In the genomic region with DNA sequence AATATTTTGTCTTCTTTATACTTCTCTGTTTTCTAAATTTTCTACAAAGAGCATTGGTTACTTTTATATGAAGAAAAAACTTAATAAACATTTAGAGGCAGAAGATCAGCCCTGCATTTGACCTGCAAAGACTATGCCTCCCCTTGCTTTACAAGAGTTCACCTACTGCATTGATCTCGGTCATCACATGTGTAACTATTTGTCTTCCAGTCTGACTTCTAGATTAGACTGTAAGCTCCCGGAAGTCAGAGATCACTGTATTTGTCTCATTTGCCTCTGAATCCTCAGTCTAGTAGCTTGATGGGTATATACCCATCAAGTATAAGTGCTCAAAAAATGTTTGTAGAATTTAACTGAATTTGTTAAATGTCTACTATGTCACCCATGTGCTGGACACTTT, we compare ENCODE assay signal across 7 cellular contexts. TPM values are rescaled to one million over a fixed set of nuclear protein-coding genes. Genes with fewer than 3 reads are reported as not detected.
A peak's percentile ranks its signal among the peaks of the same experiment; 100 is the strongest.
DNase-seq lines count a peak whose midpoint lies in the region; ATAC-seq, FAIRE-seq and TF ChIP-seq lines count a peak whose summit lies in the region.
"Not testable (repeated sequence)": the region's sequence is repeated elsewhere in the genome, so short reads cannot be mapped to it uniquely, and the experiment has no call there.

No MANE protein-coding gene starts in this region.

- H3K79me2 ChIP-seq in DOHH2 (ENCODE audit: control insufficient read depth, low read length), result peaks cover 85% of the 10 kb centered on the region
- H3K79me2 ChIP-seq in Karpas-422 (ENCODE audit: low read length), result peaks cover 61% of the 10 kb centered on the region
- H3K79me2 ChIP-seq in astrocyte (ENCODE audit: insufficient read depth, low read length), result not testable (repeated sequence)

- not testable (repeated sequence) for H3K9me2 ChIP-seq in DOHH2 (replicated peaks; ENCODE audit: control insufficient read depth, low read length); Karpas-422 (replicated peaks; ENCODE audit: insufficient read depth, low read length)

- H3K27ac ChIP-seq in DOHH2 (ENCODE audit: low read depth, low read length) (peak overlapping the region; percentile 96), Karpas-422 (ENCODE audit: low read length) (peak overlapping the region; percentile 70)
- H3K27ac ChIP-seq in astrocyte (ENCODE audit: low read depth, low read length), result not testable (repeated sequence)

- FAIRE-seq in astrocyte (lab: Jason Lieb, UNC), result peak; percentile 29

- H4K20me1 ChIP-seq in DOHH2 (ENCODE audit: control insufficient read depth, insufficient read depth, low read depth, low read length); Karpas-422 (ENCODE audit: insufficient read depth, low read depth, low read length); astrocyte (ENCODE audit: insufficient read depth, low read length): not testable (repeated sequence)

- peaks cover 47% of the 10 kb centered on the region for H3F3A ChIP-seq in DOHH2 (ENCODE audit: control insufficient read depth, insufficient read depth)

- ATAC-seq in T-helper 17 cell; memory B cell (ENCODE audit: low read depth); stimulated activated memory B cell treated with anti-CD40 and anti-IgM and Interleukin-4, amounts not matched to agents 10 μg/mL and 1 μg/mL and 100 μg/mL, for 72 hours: not testable (repeated sequence)

- H3K27ac Mint-ChIP-seq in T-helper 17 cell (peak overlapping the region; percentile 39), immature natural killer cell (peak overlapping the region; percentile 76 to 100 (median 96)), memory B cell (peak overlapping the region; percentile 68)
- not testable (repeated sequence) for H3K27ac Mint-ChIP-seq in astrocyte (ENCODE audit: unreplicated experiment)
- peak overlapping the region; percentile 39 for H3K27ac Mint-ChIP-seq in stimulated activated memory B cell treated with anti-CD40 and anti-IgM and Interleukin-4, amounts not matched to agents 10 μg/mL and 1 μg/mL and 100 μg/mL, for 72 hours

- not testable (repeated sequence) for H3K27me3 Mint-ChIP-seq in T-helper 17 cell; astrocyte (ENCODE audit: low read depth, unreplicated experiment); memory B cell; stimulated activated memory B cell treated with anti-CD40 and anti-IgM and Interleukin-4, amounts not matched to agents 10 μg/mL and 1 μg/mL and 100 μg/mL, for 72 hours
- H3K27me3 Mint-ChIP-seq in immature natural killer cell (ENCODE audit: low read depth in 3 of 3), result peaks cover 2 to 25% (median 5%) of the 10 kb centered on the region in 3 donors

- H3K27me3 ChIP-seq in DOHH2 (ENCODE audit: control insufficient read depth, low read length); Karpas-422 (ENCODE audit: low read length); astrocyte (ENCODE audit: insufficient read depth, low read length): not testable (repeated sequence)

- peaks cover 98% of the 10 kb centered on the region for H3K4me1 ChIP-seq in DOHH2 (ENCODE audit: control insufficient read depth, low read length)
- H3K4me1 ChIP-seq in Karpas-422 (ENCODE audit: low read length), result peaks cover 36% of the 10 kb centered on the region
- not testable (repeated sequence) for H3K4me1 ChIP-seq in astrocyte (ENCODE audit: insufficient read depth, low read length)

- H2AFZ ChIP-seq in Karpas-422 (ENCODE audit: low read length); astrocyte (ENCODE audit: low read depth, low read length): not testable (repeated sequence)

- peaks cover 39% of the 10 kb centered on the region for H3K36me3 ChIP-seq in DOHH2 (ENCODE audit: control insufficient read depth, low read length)
- peaks cover 11% of the 10 kb centered on the region; the same call in 1 of the 2 replicates for H3K36me3 ChIP-seq in Karpas-422 (ENCODE audit: insufficient read depth, low read length)
- not testable (repeated sequence) for H3K36me3 ChIP-seq in astrocyte (ENCODE audit: insufficient read depth, low read length)

- not testable (repeated sequence) for DNase-seq in Karpas-422; T-helper 17 cell; astrocyte (ENCODE audit: low read depth); immature natural killer cell; memory B cell (ENCODE audit: low spot score in 2 of 2)

- not testable (repeated sequence) for H3K36me3 Mint-ChIP-seq in T-helper 17 cell (ENCODE audit: low read depth); astrocyte (ENCODE audit: low read depth, unreplicated experiment)
- H3K36me3 Mint-ChIP-seq in immature natural killer cell (peaks cover 5 to 35% (median 8%) of the 10 kb centered on the region in 3 donors), memory B cell (peaks cover 11% of the 10 kb centered on the region)
- H3K36me3 Mint-ChIP-seq in stimulated activated memory B cell treated with anti-CD40 and anti-IgM and Interleukin-4, amounts not matched to agents 10 μg/mL and 1 μg/mL and 100 μg/mL, for 72 hours, result peaks cover 44% of the 10 kb centered on the region

- H3K4me3 Mint-ChIP-seq in T-helper 17 cell; astrocyte (ENCODE audit: unreplicated experiment); memory B cell; stimulated activated memory B cell treated with anti-CD40 and anti-IgM and Interleukin-4, amounts not matched to agents 10 μg/mL and 1 μg/mL and 100 μg/mL, for 72 hours: not testable (repeated sequence)
- H3K4me3 Mint-ChIP-seq in immature natural killer cell, result peak overlapping the region in 3 of 5 donors; percentile 88 to 100 (median 92)

- TF ChIP-seq CTCF in DOHH2 (IDR thresholded peaks at IDR 0.05; ENCODE audit: low read depth, low read length, poor library complexity, severe bottlenecking); astrocyte (IDR thresholded peaks at IDR 0.05; ENCODE audit: insufficient read depth, low read depth, low read length): not testable (repeated sequence)

- H3K4me2 ChIP-seq in DOHH2 (ENCODE audit: low read length), result peak overlapping the region; percentile 90
- H3K4me2 ChIP-seq in Karpas-422 (ENCODE audit: low read depth, low read length, poor library complexity, severe bottlenecking); astrocyte (ENCODE audit: low read length): not testable (repeated sequence)

- H3K9ac ChIP-seq in Karpas-422 (ENCODE audit: low read length); astrocyte (ENCODE audit: low read length): not testable (repeated sequence)

- not testable (repeated sequence) for H3K9me3 ChIP-seq in DOHH2 (ENCODE audit: control insufficient read depth, insufficient read depth, low read length); Karpas-422 (ENCODE audit: low read length); T-helper 17 cell (ENCODE audit: control insufficient read depth, low read length, poor library complexity, severe bottlenecking); astrocyte (ENCODE audit: insufficient read depth, low read depth, low read length)

- H3K9me3 Mint-ChIP-seq in astrocyte (ENCODE audit: unreplicated experiment); immature natural killer cell; memory B cell; stimulated activated memory B cell treated with anti-CD40 and anti-IgM and Interleukin-4, amounts not matched to agents 10 μg/mL and 1 μg/mL and 100 μg/mL, for 72 hours: not testable (repeated sequence)

- peak overlapping the region; percentile 75 for H3K4me3 ChIP-seq in DOHH2 (ENCODE audit: low read length)
- H3K4me3 ChIP-seq in Karpas-422 (ENCODE audit: low read length); astrocyte (ENCODE audit: insufficient read depth, low read depth, low read length): not testable (repeated sequence)

- H3K4me1 Mint-ChIP-seq in T-helper 17 cell, result peaks cover 20% of the 10 kb centered on the region
- H3K4me1 Mint-ChIP-seq in astrocyte (ENCODE audit: low read depth, unreplicated experiment), result not testable (repeated sequence)
- H3K4me1 Mint-ChIP-seq in immature natural killer cell, result peaks cover 61 to 79% of the 10 kb centered on the region in 2 donors
- peaks cover 19% of the 10 kb centered on the region for H3K4me1 Mint-ChIP-seq in memory B cell
- peaks cover 40% of the 10 kb centered on the region for H3K4me1 Mint-ChIP-seq in stimulated activated memory B cell treated with anti-CD40 and anti-IgM and Interleukin-4, amounts not matched to agents 10 μg/mL and 1 μg/mL and 100 μg/mL, for 72 hours

RNA-seq across cellular contexts. Expression of gene AMZ2, which starts 27.7 kb away (rescaled TPM):
- 66.7 and 136 TPM in 2 replicates for total RNA-seq in Karpas-422 (2014; rRNA removed; shearing (Covaris generic); ENCODE audit: low replicate concordance)
- total RNA-seq in T-helper 17 cell (10 to 100 TPM; 57.7 to 58.5 TPM), astrocyte (76.2 and 78.0 TPM in 2 replicates)
- 100 to 1,000 TPM; 146 to 193 (median 169) TPM for polyA plus RNA-seq in immature natural killer cell
